22 cellular contexts compared by ENCODE assay signal in the genomic region with DNA sequence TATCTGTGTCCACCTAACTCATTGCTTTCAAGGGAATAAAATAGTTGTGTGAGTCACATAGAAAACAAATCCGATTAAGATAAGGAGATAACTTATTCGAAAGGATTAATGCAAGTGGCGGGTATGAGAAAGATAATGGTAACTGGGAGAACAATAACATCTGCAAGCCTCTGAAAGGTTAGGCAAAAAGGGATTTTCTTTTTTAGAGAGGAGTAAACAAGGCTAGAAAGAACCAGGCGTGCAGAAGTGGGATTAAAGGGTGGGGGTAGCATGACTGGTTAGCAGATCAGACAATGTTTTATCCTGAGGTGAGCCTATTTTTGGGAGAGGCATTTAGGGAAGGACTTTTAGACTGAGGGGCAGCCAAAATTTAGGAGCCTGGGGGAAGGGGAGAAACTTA. TPM values are rescaled to one million over a fixed set of nuclear protein-coding genes. Genes with fewer than 3 reads are reported as not detected.
A peak's percentile ranks its signal among the peaks of the same experiment; 100 is the strongest.
DNase-seq lines count a peak whose midpoint lies in the region; ATAC-seq and TF ChIP-seq lines count a peak whose summit lies in the region.
"Had no signal": no experiment of that assay in that cellular context is flagged by ENCODE, and none has a peak within 500 bp of the region (broad histone marks: within the 10 kb centered on the region; RNA-seq: fewer than 3 reads in every experiment).

No MANE protein-coding gene starts in this region.

- H3K9me3 Mint-ChIP-seq in stimulated activated memory B cell treated with anti-CD40 and anti-IgM and Interleukin-4, amounts not matched to agents 10 μg/mL and 1 μg/mL and 100 μg/mL, for 72 hours, result no peaks in the 10 kb centered on the region
- H3K9me3 Mint-ChIP-seq: central memory CD8-positive, alpha-beta T cell; stimulated activated naive CD8-positive, alpha-beta T cell treated with anti-CD3 and anti-CD28 coated beads, Interleukin-15, Interleukin-2, amounts not matched to agents 100 ng/mL and 50 ng/mL, for 24 hours had no signal

- no peaks in the 10 kb centered on the region for H3K27me3 Mint-ChIP-seq in stimulated activated memory B cell treated with anti-CD40 and anti-IgM and Interleukin-4, amounts not matched to agents 10 μg/mL and 1 μg/mL and 100 μg/mL, for 72 hours
- H3K27me3 Mint-ChIP-seq: central memory CD8-positive, alpha-beta T cell; stimulated activated naive CD8-positive, alpha-beta T cell treated with anti-CD3 and anti-CD28 coated beads, Interleukin-15, Interleukin-2, amounts not matched to agents 100 ng/mL and 50 ng/mL, for 24 hours; T-helper 17 cell had no signal

- H3K4ac ChIP-seq in mesendoderm (ENCODE audit: low read depth, low read length), result no peak overlapping the region

- no peaks in the 10 kb centered on the region for H3K27me3 ChIP-seq in A673 (replicated peaks; ENCODE audit: insufficient read depth, low read depth, low read length, poor library complexity)
- H3K27me3 ChIP-seq in mesendoderm (ENCODE audit: insufficient read depth, low read length, poor library complexity), result no peaks in the 10 kb centered on the region
- H3K27me3 ChIP-seq: left lung, vagina had no signal

- H2BK5ac ChIP-seq in mesendoderm (ENCODE audit: low read length), result no peak overlapping the region

- H2AK5ac ChIP-seq in mesendoderm (ENCODE audit: low read length), result no peak overlapping the region

- TF ChIP-seq CTCF in A673 (conservative IDR thresholded peaks at IDR 0.05; ENCODE audit: low read depth, low read length) (no peak), HEK293 (tag by site-specific recombination; IDR thresholded peaks at IDR 0.05) (no peak)

- no TSS peak for BruUV-seq in A673 (replicated peaks; lab: Mats Ljungman, UMichigan)

- H3K79me2 ChIP-seq in mesendoderm (ENCODE audit: control insufficient read depth, insufficient read depth, low read length), result no peaks in the 10 kb centered on the region

- no peak overlapping the region for H3K4me2 ChIP-seq in mesendoderm (ENCODE audit: low read length)

- WGBS in mesendoderm (ENCODE audit: extremely low coverage, insufficient coverage, low lambda C conversion rate), result no CpG with 5 or more reads among the region's 4 CpGs

- H3K9me3 ChIP-seq in A673 (ENCODE audit: low read depth, low read length, poor library complexity, severe bottlenecking), result no peaks in the 10 kb centered on the region
- no peaks in the 10 kb centered on the region for H3K9me3 ChIP-seq in HEK293 (ENCODE audit: control insufficient read depth, insufficient read depth, low read depth, low read length)
- H3K9me3 ChIP-seq: Caco-2, left lung, psoas muscle, thoracic aorta, vagina had no signal

- no peak overlapping the region for H4K5ac ChIP-seq in mesendoderm (ENCODE audit: low read length)

- H3K36me3 ChIP-seq in A673 (ENCODE audit: insufficient read depth, low read length, poor library complexity, severe bottlenecking), result no peaks in the 10 kb centered on the region
- H3K36me3 ChIP-seq in HEK293 (ENCODE audit: control insufficient read depth in 2 of 2, insufficient read depth in 1 of 2, low read length in 2 of 2), result no peaks in the 10 kb centered on the region
- H3K36me3 ChIP-seq in mesendoderm (ENCODE audit: control insufficient read depth, insufficient read depth, low read length), result no peaks in the 10 kb centered on the region
- H3K36me3 ChIP-seq: left lung, thoracic aorta, vagina had no signal

- no peaks in the 10 kb centered on the region for H3K36me3 Mint-ChIP-seq in stimulated activated memory B cell treated with anti-CD40 and anti-IgM and Interleukin-4, amounts not matched to agents 10 μg/mL and 1 μg/mL and 100 μg/mL, for 72 hours

- no peaks in the 10 kb centered on the region for H3K79me1 ChIP-seq in mesendoderm (ENCODE audit: low read length)

- no peaks in the 10 kb centered on the region for H3K4me1 Mint-ChIP-seq in stimulated activated memory B cell treated with anti-CD40 and anti-IgM and Interleukin-4, amounts not matched to agents 10 μg/mL and 1 μg/mL and 100 μg/mL, for 72 hours
- H3K4me1 Mint-ChIP-seq: central memory CD8-positive, alpha-beta T cell; T-helper 17 cell had no signal

- no peak overlapping the region for H2BK15ac ChIP-seq in mesendoderm (replicated peaks; ENCODE audit: low read depth)

- H3K4me3 Mint-ChIP-seq in stimulated activated memory B cell treated with anti-CD40 and anti-IgM and Interleukin-4, amounts not matched to agents 10 μg/mL and 1 μg/mL and 100 μg/mL, for 72 hours, result no peak overlapping the region
- H3K4me3 Mint-ChIP-seq: central memory CD8-positive, alpha-beta T cell; stimulated activated naive CD8-positive, alpha-beta T cell treated with anti-CD3 and anti-CD28 coated beads, Interleukin-15, Interleukin-2, amounts not matched to agents 100 ng/mL and 50 ng/mL, for 24 hours; T-helper 17 cell had no signal

- H3K56ac ChIP-seq in mesendoderm (ENCODE audit: low read length), result peak overlapping the region; percentile 62

- H3K27ac ChIP-seq in A673 (ENCODE audit: low read depth, low read length, poor library complexity, severe bottlenecking) (no peak overlapping the region), HEK293 (ENCODE audit: extremely low read depth, low read depth, low read length) (no peak overlapping the region), mesendoderm (ENCODE audit: low read depth, low read length) (peak overlapping the region; percentile 83)
- H3K27ac ChIP-seq: left lung, psoas muscle, SK-N-MC, thoracic aorta, vagina had no signal

- CTCF ChIA-PET in A673 (lab: Charles Lee), result no interaction called here
- CTCF ChIA-PET in HEK293 (lab: Yijun Ruan, JAX), result interaction anchor here (1.0 to 1.3 kb wide), 3 partner anchors 13 to 177 kb away, joined by 5 to 8 read pairs (median 5); no protein-coding TSS in a partner anchor

- no peak; the same call in 1 of the 3 replicates for ATAC-seq in SK-N-SH treated with all-trans-retinoic acid at 6 μM for 48 hours
- ATAC-seq in GM18861 (IDR thresholded peaks at IDR 0.05; ENCODE audit: unreplicated experiment), result no peak
- ATAC-seq in stimulated activated memory B cell treated with anti-CD40 and anti-IgM and Interleukin-4, amounts not matched to agents 10 μg/mL and 1 μg/mL and 100 μg/mL, for 72 hours, result no peak
- ATAC-seq: psoas muscle had no signal

- H3K4me1 ChIP-seq in A673 (ENCODE audit: insufficient read depth, low read length, poor library complexity, severe bottlenecking), result peaks cover 4% of the 10 kb centered on the region
- peaks cover 7% of the 10 kb centered on the region; the same call in 1 of the 2 replicates for H3K4me1 ChIP-seq in HEK293 (ENCODE audit: control insufficient read depth, insufficient read depth, low read length)
- H3K4me1 ChIP-seq in mesendoderm (ENCODE audit: control insufficient read depth, low read depth, low read length), result peaks cover 2% of the 10 kb centered on the region
- H3K4me1 ChIP-seq: Caco-2, left lung, psoas muscle, vagina had no signal

- no peak overlapping the region for H2BK120ac ChIP-seq in mesendoderm (ENCODE audit: low read depth, low read length)

- no peak overlapping the region for H3K18ac ChIP-seq in mesendoderm (ENCODE audit: low read length)

- H3K4me3 ChIP-seq in A673 (ENCODE audit: low read depth, low read length, poor library complexity, severe bottlenecking), result no peak overlapping the region
- no peak overlapping the region for H3K4me3 ChIP-seq in HEK293 (ENCODE audit: low read depth, low read length)
- no peak overlapping the region for H3K4me3 ChIP-seq in mesendoderm (ENCODE audit: low read length)
- H3K4me3 ChIP-seq: left lung, psoas muscle, SK-N-MC, thoracic aorta, vagina had no signal

- H3K27ac Mint-ChIP-seq in stimulated activated memory B cell treated with anti-CD40 and anti-IgM and Interleukin-4, amounts not matched to agents 10 μg/mL and 1 μg/mL and 100 μg/mL, for 72 hours, result no peak overlapping the region
- H3K27ac Mint-ChIP-seq: stimulated activated naive CD8-positive, alpha-beta T cell treated with anti-CD3 and anti-CD28 coated beads, Interleukin-15, Interleukin-2, amounts not matched to agents 100 ng/mL and 50 ng/mL, for 24 hours; T-helper 17 cell had no signal

- peak overlapping the region; percentile 56 for H4K8ac ChIP-seq in mesendoderm (ENCODE audit: low read depth, low read length)

- no peak overlapping the region for H3K9ac ChIP-seq in mesendoderm (ENCODE audit: low read length)

- POLR2A ChIA-PET in A673 (lab: Charles Lee; ENCODE audit: low non-redundant PET) (no interaction called here), HEK293 (lab: Yijun Ruan, JAX) (no interaction called here)

- intact Hi-C loops in A673 (cut with micrococcal nuclease; ENCODE audit: unreplicated experiment), result loop anchor here (5.0 kb wide), 1 partner anchor 179 kb away; no protein-coding TSS in a partner anchor

- DNase-seq in A673 (ENCODE audit: low spot score) (peak; percentile 21), mesendoderm (peak; percentile 72), islet precursor cell (no peak), NCI-H1436 (lab: John Stamatoyannopoulos, UW) (no peak)
- DNase-seq: activated CD8-positive, alpha-beta memory T cell treated with anti-CD3 and anti-CD28 coated beads for 24 hours; activated effector memory CD4-positive, alpha-beta T cell treated with anti-CD3 and anti-CD28 coated beads, Interleukin-2, amount 50 U/mL, for 16 hours; DND-41; hippocampal formation; left lung; nucleus accumbens; psoas muscle; T-helper 17 cell had no signal

- no peak overlapping the region for H3K23ac ChIP-seq in mesendoderm (ENCODE audit: low read length)

TF ChIP-seq in HEK293, 187 proteins besides CTCF, POLR2A, EP300 and RAD21 (continues in another document):
- TF ChIP-seq, protein P1, sequence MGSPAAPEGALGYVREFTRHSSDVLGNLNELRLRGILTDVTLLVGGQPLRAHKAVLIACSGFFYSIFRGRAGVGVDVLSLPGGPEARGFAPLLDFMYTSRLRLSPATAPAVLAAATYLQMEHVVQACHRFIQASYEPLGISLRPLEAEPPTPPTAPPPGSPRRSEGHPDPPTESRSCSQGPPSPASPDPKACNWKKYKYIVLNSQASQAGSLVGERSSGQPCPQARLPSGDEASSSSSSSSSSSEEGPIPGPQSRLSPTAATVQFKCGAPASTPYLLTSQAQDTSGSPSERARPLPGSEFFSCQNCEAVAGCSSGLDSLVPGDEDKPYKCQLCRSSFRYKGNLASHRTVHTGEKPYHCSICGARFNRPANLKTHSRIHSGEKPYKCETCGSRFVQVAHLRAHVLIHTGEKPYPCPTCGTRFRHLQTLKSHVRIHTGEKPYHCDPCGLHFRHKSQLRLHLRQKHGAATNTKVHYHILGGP (tag by site-specific recombination; IDR thresholded peaks at IDR 0.05), result peak; percentile 58

TF ChIP-seq in SK-N-SH treated with all-trans-retinoic acid at 6 μM for 48 hours, 23 proteins besides CTCF, POLR2A, EP300 and RAD21 (continues in another document):
- TF ChIP-seq ISL1 (CRISPR knock-in tag; IDR thresholded peaks at IDR 0.05), result peak; percentile 92
- TF ChIP-seq ZFP30 (CRISPR knock-in tag; IDR thresholded peaks at IDR 0.05), result no peak
- no peak for TF ChIP-seq GLIS3 (CRISPR knock-in tag; IDR thresholded peaks at IDR 0.05)
- TF ChIP-seq ZNF70 (CRISPR knock-in tag; IDR thresholded peaks at IDR 0.05), result no peak

RNA-seq across cellular contexts. Expression of gene JMY, which starts 34.7 kb away (rescaled TPM):
- 3.5 and 4.0 TPM in 2 replicates for total RNA-seq in A673 (2021)
- polyA plus RNA-seq in mesendoderm (2013, experiment 1 of 2), result 3.8 TPM
- 3.7 TPM for polyA plus RNA-seq in mesendoderm (2013, experiment 2 of 2)

Comparison
In these comparisons a context has a peak if more than half of its experiments do, and no peak if none do; other contexts are left out.
1. DNase-seq: peak in A673 (single experiment) and mesendoderm (single experiment); none in islet precursor cell (single experiment) and NCI-H1436 (single experiment).